1 cellular context compared by ENCODE assay signal in genomic region chr2:218398437-218399390, GRCh38.
TF ChIP-seq lines count a peak whose summit lies in the region.

No MANE protein-coding gene starts in this region.

TF ChIP-seq in HepG2, 621 proteins besides CTCF, POLR2A, EP300 and RAD21 (continued from another document and continues in another):
- TF ChIP-seq THAP7 (CRISPR knock-in tag; IDR thresholded peaks at IDR 0.05) (no peak), SRSF4 (IDR thresholded peaks at IDR 0.05; ENCODE audit: low read depth, low read length, poor library complexity, severe bottlenecking) (no peak), ZNF30 (CRISPR knock-in tag; IDR thresholded peaks at IDR 0.05) (peak; percentile 87), ZNF746 (CRISPR knock-in tag; IDR thresholded peaks at IDR 0.05) (no peak; the same call in 1 of the 2 replicates), ZNF350 (CRISPR knock-in tag; IDR thresholded peaks at IDR 0.05; ENCODE audit: borderline replicate concordance, low read depth) (0 out of 2 replicates have a peak, but pooled peaks have one; percentile 12), NR2F1 (CRISPR knock-in tag; IDR thresholded peaks at IDR 0.05) (no peak), ZNF782 (CRISPR knock-in tag; IDR thresholded peaks at IDR 0.05; ENCODE audit: borderline replicate concordance) (peak; percentile 59), TBP (CRISPR knock-in tag; IDR thresholded peaks at IDR 0.05) (0 out of 2 replicates have a peak, but pooled peaks have one; percentile 18), ZNF672 (CRISPR knock-in tag; IDR thresholded peaks at IDR 0.05) (0 out of 2 replicates have a peak, but pooled peaks have one; percentile 73), ZZZ3 (CRISPR knock-in tag; IDR thresholded peaks at IDR 0.05; ENCODE audit: borderline replicate concordance) (peak; percentile 26), NR1H2 (CRISPR knock-in tag; IDR thresholded peaks at IDR 0.05; ENCODE audit: borderline replicate concordance, low read depth) (no peak), PRDM10 (CRISPR knock-in tag; IDR thresholded peaks at IDR 0.05; ENCODE audit: low read depth) (no peak; the same call in 1 of the 2 replicates), DNMT3B (CRISPR knock-in tag; conservative IDR thresholded peaks at IDR 0.05) (no peak), SRSF1 (optimal IDR thresholded peaks at IDR 0.05; ENCODE audit: low read depth, low read length) (peak; percentile 43), JARID2 (CRISPR knock-in tag; IDR thresholded peaks at IDR 0.05; ENCODE audit: insufficient replicate concordance) (peak; percentile 24), MIER3 (CRISPR knock-in tag; IDR thresholded peaks at IDR 0.05; ENCODE audit: borderline replicate concordance) (no peak), ZEB1 (IDR thresholded peaks at IDR 0.05; ENCODE audit: insufficient replicate concordance, low read depth) (no peak), NONO (IDR thresholded peaks at IDR 0.05) (no peak), NONO (CRISPR knock-in tag; conservative IDR thresholded peaks at IDR 0.05) (no peak; the same call in none of the 2 replicates), ZNF720 (CRISPR knock-in tag; IDR thresholded peaks at IDR 0.05) (no peak), HIVEP1 (CRISPR knock-in tag; IDR thresholded peaks at IDR 0.05) (peak; percentile 44; the same call in 1 of the 2 replicates), ZBTB20 (CRISPR knock-in tag; IDR thresholded peaks at IDR 0.05; ENCODE audit: borderline replicate concordance, low read depth) (peak; percentile 74; the same call in 1 of the 2 replicates), SOX5 (CRISPR knock-in tag; IDR thresholded peaks at IDR 0.05; ENCODE audit: borderline replicate concordance) (no peak), MED1 (CRISPR knock-in tag; IDR thresholded peaks at IDR 0.05) (peak; percentile 33), BRCA1 (CRISPR knock-in tag; IDR thresholded peaks at IDR 0.05) (no peak; the same call in 1 of the 2 replicates), ZMYM3 (CRISPR knock-in tag; IDR thresholded peaks at IDR 0.05) (peak; percentile 2; the same call in 1 of the 2 replicates), ZFP90 (CRISPR knock-in tag; IDR thresholded peaks at IDR 0.05; ENCODE audit: borderline replicate concordance) (peak; percentile 49; the same call in 1 of the 2 replicates), GPBP1L1 (CRISPR knock-in tag; IDR thresholded peaks at IDR 0.05) (no peak), GLI4 (CRISPR knock-in tag; IDR thresholded peaks at IDR 0.05; ENCODE audit: borderline replicate concordance) (0 out of 2 replicates have a peak, but pooled peaks have one; percentile 67), ZNF772 (CRISPR knock-in tag; IDR thresholded peaks at IDR 0.05) (no peak), ZNF260 (CRISPR knock-in tag; IDR thresholded peaks at IDR 0.05; ENCODE audit: borderline replicate concordance, low read depth) (no peak), XRCC5 (optimal IDR thresholded peaks at IDR 0.05; ENCODE audit: low read length) (no peak), ZNF251 (CRISPR knock-in tag; IDR thresholded peaks at IDR 0.05) (0 out of 2 replicates have a peak, but pooled peaks have one; percentile 43), SP4 (CRISPR knock-in tag; IDR thresholded peaks at IDR 0.05) (no peak), HOXA9 (CRISPR knock-in tag; IDR thresholded peaks at IDR 0.05; ENCODE audit: borderline replicate concordance) (0 out of 2 replicates have a peak, but pooled peaks have one; percentile 47), THAP11 (CRISPR knock-in tag; IDR thresholded peaks at IDR 0.05) (peak; percentile 21; the same call in 1 of the 2 replicates), ZBTB43 (CRISPR knock-in tag; conservative IDR thresholded peaks at IDR 0.05) (0 out of 2 replicates have a peak, but pooled peaks have one; percentile 9), ATF7-NPFF (CRISPR knock-in tag; IDR thresholded peaks at IDR 0.05; ENCODE audit: low read depth) (no peak), IKZF5 (CRISPR knock-in tag; IDR thresholded peaks at IDR 0.05) (no peak), ESRRA (CRISPR knock-in tag; IDR thresholded peaks at IDR 0.05; ENCODE audit: low read depth) (no peak), RFXAP (CRISPR knock-in tag; IDR thresholded peaks at IDR 0.05; ENCODE audit: borderline replicate concordance) (no peak), ZNF367 (CRISPR knock-in tag; IDR thresholded peaks at IDR 0.05; ENCODE audit: borderline replicate concordance) (no peak), ZFP36L1 (CRISPR knock-in tag; IDR thresholded peaks at IDR 0.05) (peak; percentile 1; the same call in 1 of the 2 replicates), FOXP1 (IDR thresholded peaks at IDR 0.05) (no peak), FOXP1 (CRISPR knock-in tag; IDR thresholded peaks at IDR 0.05) (no peak), KAT8 (CRISPR knock-in tag; IDR thresholded peaks at IDR 0.05) (no peak), NFKBIZ (CRISPR knock-in tag; IDR thresholded peaks at IDR 0.05) (no peak), GABPA (IDR thresholded peaks at IDR 0.05; ENCODE audit: low read depth, low read length) (no peak), GABPA (CRISPR knock-in tag; IDR thresholded peaks at IDR 0.05; ENCODE audit: low read depth) (no peak), YEATS4 (CRISPR knock-in tag; IDR thresholded peaks at IDR 0.05; ENCODE audit: borderline replicate concordance) (no peak; the same call in none of the 2 replicates), GTF3A (CRISPR knock-in tag; conservative IDR thresholded peaks at IDR 0.05) (no peak; the same call in 1 of the 2 replicates), STAG1 (CRISPR knock-in tag; IDR thresholded peaks at IDR 0.05) (no peak), MIER2 (CRISPR knock-in tag; IDR thresholded peaks at IDR 0.05) (no peak), SSRP1 (CRISPR knock-in tag; IDR thresholded peaks at IDR 0.05) (no peak), SNAPC2 (CRISPR knock-in tag; IDR thresholded peaks at IDR 0.05) (no peak), SAFB2 (CRISPR knock-in tag; IDR thresholded peaks at IDR 0.05; ENCODE audit: borderline replicate concordance, low read depth) (no peak; the same call in 1 of the 2 replicates), HNRNPK (IDR thresholded peaks at IDR 0.05; ENCODE audit: low read depth, low read length, poor library complexity, severe bottlenecking) (peak; percentile 87), GPN1 (CRISPR knock-in tag; IDR thresholded peaks at IDR 0.05; ENCODE audit: borderline replicate concordance) (peak; percentile 59; the same call in 1 of the 2 replicates), ZSCAN30 (CRISPR knock-in tag; IDR thresholded peaks at IDR 0.05) (no peak; the same call in none of the 2 replicates), RORA (CRISPR knock-in tag; IDR thresholded peaks at IDR 0.05) (no peak), PHF5A (CRISPR knock-in tag; IDR thresholded peaks at IDR 0.05; ENCODE audit: low read depth, unreplicated experiment) (no peak), CCDC6 (CRISPR knock-in tag; IDR thresholded peaks at IDR 0.05) (no peak; the same call in 1 of the 2 replicates), ZNF788 (CRISPR knock-in tag; IDR thresholded peaks at IDR 0.05; ENCODE audit: borderline replicate concordance) (no peak), AKAP8 (CRISPR knock-in tag; IDR thresholded peaks at IDR 0.05) (no peak; the same call in none of the 2 replicates)
- TF ChIP-seq, protein P1, sequence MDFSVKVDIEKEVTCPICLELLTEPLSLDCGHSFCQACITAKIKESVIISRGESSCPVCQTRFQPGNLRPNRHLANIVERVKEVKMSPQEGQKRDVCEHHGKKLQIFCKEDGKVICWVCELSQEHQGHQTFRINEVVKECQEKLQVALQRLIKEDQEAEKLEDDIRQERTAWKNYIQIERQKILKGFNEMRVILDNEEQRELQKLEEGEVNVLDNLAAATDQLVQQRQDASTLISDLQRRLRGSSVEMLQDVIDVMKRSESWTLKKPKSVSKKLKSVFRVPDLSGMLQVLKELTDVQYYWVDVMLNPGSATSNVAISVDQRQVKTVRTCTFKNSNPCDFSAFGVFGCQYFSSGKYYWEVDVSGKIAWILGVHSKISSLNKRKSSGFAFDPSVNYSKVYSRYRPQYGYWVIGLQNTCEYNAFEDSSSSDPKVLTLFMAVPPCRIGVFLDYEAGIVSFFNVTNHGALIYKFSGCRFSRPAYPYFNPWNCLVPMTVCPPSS (IDR thresholded peaks at IDR 0.05), result no peak
- TF ChIP-seq, protein P2, sequence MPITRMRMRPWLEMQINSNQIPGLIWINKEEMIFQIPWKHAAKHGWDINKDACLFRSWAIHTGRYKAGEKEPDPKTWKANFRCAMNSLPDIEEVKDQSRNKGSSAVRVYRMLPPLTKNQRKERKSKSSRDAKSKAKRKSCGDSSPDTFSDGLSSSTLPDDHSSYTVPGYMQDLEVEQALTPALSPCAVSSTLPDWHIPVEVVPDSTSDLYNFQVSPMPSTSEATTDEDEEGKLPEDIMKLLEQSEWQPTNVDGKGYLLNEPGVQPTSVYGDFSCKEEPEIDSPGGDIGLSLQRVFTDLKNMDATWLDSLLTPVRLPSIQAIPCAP (CRISPR knock-in tag; IDR thresholded peaks at IDR 0.05; ENCODE audit: low read depth), result peak; percentile 42; the same call in 1 of the 2 replicates
- TF ChIP-seq, protein P3, sequence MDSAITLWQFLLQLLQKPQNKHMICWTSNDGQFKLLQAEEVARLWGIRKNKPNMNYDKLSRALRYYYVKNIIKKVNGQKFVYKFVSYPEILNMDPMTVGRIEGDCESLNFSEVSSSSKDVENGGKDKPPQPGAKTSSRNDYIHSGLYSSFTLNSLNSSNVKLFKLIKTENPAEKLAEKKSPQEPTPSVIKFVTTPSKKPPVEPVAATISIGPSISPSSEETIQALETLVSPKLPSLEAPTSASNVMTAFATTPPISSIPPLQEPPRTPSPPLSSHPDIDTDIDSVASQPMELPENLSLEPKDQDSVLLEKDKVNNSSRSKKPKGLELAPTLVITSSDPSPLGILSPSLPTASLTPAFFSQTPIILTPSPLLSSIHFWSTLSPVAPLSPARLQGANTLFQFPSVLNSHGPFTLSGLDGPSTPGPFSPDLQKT (CRISPR knock-in tag; IDR thresholded peaks at IDR 0.05; ENCODE audit: borderline replicate concordance), result no peak
- TF ChIP-seq, protein P4, sequence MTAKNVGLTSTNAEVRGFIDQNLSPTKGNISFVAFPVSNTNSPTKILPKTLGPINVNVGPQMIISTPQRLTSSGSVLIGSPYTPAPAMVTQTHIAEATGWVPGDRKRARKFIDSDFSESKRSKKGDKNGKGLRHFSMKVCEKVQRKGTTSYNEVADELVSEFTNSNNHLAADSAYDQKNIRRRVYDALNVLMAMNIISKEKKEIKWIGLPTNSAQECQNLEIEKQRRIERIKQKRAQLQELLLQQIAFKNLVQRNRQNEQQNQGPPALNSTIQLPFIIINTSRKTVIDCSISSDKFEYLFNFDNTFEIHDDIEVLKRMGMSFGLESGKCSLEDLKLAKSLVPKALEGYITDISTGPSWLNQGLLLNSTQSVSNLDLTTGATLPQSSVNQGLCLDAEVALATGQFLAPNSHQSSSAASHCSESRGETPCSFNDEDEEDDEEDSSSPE (CRISPR knock-in tag; IDR thresholded peaks at IDR 0.05), result no peak
